Comparison of ENCODE assay signal across 11 cellular contexts in genomic region chr5:39501403-39501802, GRCh38.
A peak's percentile ranks its signal among the peaks of the same experiment; 100 is the strongest.
DNase-seq lines count a peak whose midpoint lies in the region; ATAC-seq, FAIRE-seq and TF ChIP-seq lines count a peak whose summit lies in the region.
"Had no signal": no experiment of that assay in that cellular context is flagged by ENCODE, and none has a peak within 500 bp of the region (broad histone marks: within the 10 kb centered on the region; RNA-seq: fewer than 3 reads in every experiment).

No MANE protein-coding gene starts in this region.

- no peaks in the 10 kb centered on the region for H4K20me1 ChIP-seq in PC-3 (ENCODE audit: low read length)

- H3F3A ChIP-seq in PC-3 (ENCODE audit: low read length, unreplicated experiment), result peaks cover 7% of the 10 kb centered on the region

- no peaks in the 10 kb centered on the region for H3K79me2 ChIP-seq in PC-3 (ENCODE audit: low read length)

- peak overlapping the region; percentile 79 for H2AFZ ChIP-seq in PC-3 (ENCODE audit: low read length)

- CTCF ChIA-PET in A549 (lab: Yijun Ruan, JAX), result interaction anchor here (0.9 to 3.8 kb wide), 5 partner anchors 13 to 125 kb away, joined by 3 to 19 read pairs (median 5); partner anchors contain the start of gene DAB2
- CTCF ChIA-PET in PC-3 (lab: Charles Lee), result interaction anchor here (0.5 to 1.7 kb wide), 4 partner anchors 46 to 125 kb away, joined by 3 to 12 read pairs (median 10); no protein-coding TSS in a partner anchor

- H3K27me3 ChIP-seq in PC-3 (ENCODE audit: low read length) (no peaks in the 10 kb centered on the region), esophagus muscularis mucosa (no peaks in the 10 kb centered on the region), small intestine (ENCODE audit: control insufficient read depth in 2 of 2, insufficient read depth in 2 of 2, low read length in 2 of 2) (no peaks in the 10 kb centered on the region)

- TF ChIP-seq EP300 in A549 (IDR thresholded peaks at IDR 0.05) (no peak), esophagus muscularis mucosa (IDR thresholded peaks at IDR 0.05) (no peak)

- H3K4me3 ChIP-seq in A549 (no peak overlapping the region), PC-3 (ENCODE audit: low read length) (peak overlapping the region; percentile 43; the same call in 1 of the 2 replicates), esophagus muscularis mucosa (no peak overlapping the region), small intestine (ENCODE audit: low read depth in 1 of 2, low read length in 2 of 2) (no peak overlapping the region)

- H3K4me2 ChIP-seq in A549 (peak overlapping the region; percentile 58), PC-3 (ENCODE audit: low read length) (peak overlapping the region; percentile 76)

- DNase-seq in A549 (ENCODE audit: low read depth in 1 of 2, low spot score in 1 of 2), result peak in 1 of 2 experiments; percentile 32
- DNase-seq in PC-3, result peak; percentile 81
- DNase-seq in esophagus muscularis mucosa (ENCODE audit: extremely low spot score), result no peak
- peak; percentile 48 for DNase-seq in omental fat pad (ENCODE audit: low spot score)
- no peak for DNase-seq in activated effector memory CD4-positive, alpha-beta T cell treated with anti-CD3 and anti-CD28 coated beads, Interleukin-2, amount 50 U/mL, for 16 hours
- DNase-seq in small intestine, result no peak
- no peak for DNase-seq in NCI-H748 treated with DMSO at 0.1 percent for 48 hours (lab: John Stamatoyannopoulos, UW)
- DNase-seq: AML-193, GF-D8, NCI-H2171 had no signal

- peak overlapping the region; percentile 42 for H3K9ac ChIP-seq in PC-3 (ENCODE audit: low read length)

- peak overlapping the region; percentile 55 to 74 for H3K27ac ChIP-seq in A549
- peak overlapping the region; percentile 79 for H3K27ac ChIP-seq in PC-3 (ENCODE audit: low read length)
- H3K27ac ChIP-seq in esophagus muscularis mucosa (replicated peaks in 1 of 4), result peak overlapping the region; percentile 55 to 69 (median 60)
- no peak overlapping the region for H3K27ac ChIP-seq in small intestine (ENCODE audit: low read depth in 1 of 2, low read length in 1 of 2)

- ATAC-seq in A549 (peak; percentile 62 to 71; a peak in 4 of 6 replicates), PC-3 (peak; percentile 92), omental fat pad (ENCODE audit: low FRiP score) (peak; percentile 80), GM18870 (IDR thresholded peaks at IDR 0.05; ENCODE audit: unreplicated experiment) (no peak)

- no peaks in the 10 kb centered on the region for H3K9me3 ChIP-seq in A549
- no peaks in the 10 kb centered on the region for H3K9me3 ChIP-seq in PC-3 (ENCODE audit: low read length)
- H3K9me3 ChIP-seq in esophagus muscularis mucosa, result no peaks in the 10 kb centered on the region
- no peaks in the 10 kb centered on the region for H3K9me3 ChIP-seq in small intestine (ENCODE audit: control insufficient read depth, low read depth)

- no peaks in the 10 kb centered on the region for H3K9me2 ChIP-seq in PC-3 (replicated peaks; ENCODE audit: low read length)

- H3K4me1 ChIP-seq in A549, result peaks cover 30% of the 10 kb centered on the region
- peaks cover 32% of the 10 kb centered on the region for H3K4me1 ChIP-seq in PC-3 (ENCODE audit: insufficient read depth, low read length)
- H3K4me1 ChIP-seq in esophagus muscularis mucosa, result peaks cover 4 to 29% (median 23%) of the 10 kb centered on the region in 4 donors
- H3K4me1 ChIP-seq in small intestine (ENCODE audit: control insufficient read depth in 2 of 2, insufficient read depth in 1 of 2, low read depth in 1 of 2, low read length in 1 of 2), result no peaks in the 10 kb centered on the region

- intact Hi-C loops in PC-3 (cut with micrococcal nuclease) (no loop called here), esophagus muscularis mucosa (cut with DNase I) (no loop called here)

- 44% methylated on average over 5 of the region's 5 CpGs for WGBS in A549 (ENCODE audit: missing lambda C conversion rate)
- 76% methylated on average over 5 of the region's 5 CpGs for WGBS in esophagus muscularis mucosa
- 65 to 93% (median 92%) methylated on average over 5 of the region's 5 CpGs for WGBS in small intestine, 3 donors

- FAIRE-seq in A549 (lab: Jason Lieb, UNC), result no peak
- no peak for FAIRE-seq in small intestine (lab: Jason Lieb, UNC)

- TF ChIP-seq POLR2A in A549 (IDR thresholded peaks at IDR 0.05; ENCODE audit: low read length) (no peak), esophagus muscularis mucosa (IDR thresholded peaks at IDR 0.05; ENCODE audit: low read depth) (no peak)

- no peak for TF ChIP-seq CTCF in A549 (IDR thresholded peaks at IDR 0.05)
- TF ChIP-seq CTCF in PC-3 (conservative IDR thresholded peaks at IDR 0.05; ENCODE audit: low read depth, low read length), result no peak
- no peak for TF ChIP-seq CTCF in esophagus muscularis mucosa (IDR thresholded peaks at IDR 0.05)
- no peak for TF ChIP-seq CTCF in omental fat pad (IDR thresholded peaks at IDR 0.05)

- no peak for TF ChIP-seq RAD21 in A549 (conservative IDR thresholded peaks at IDR 0.05 in 1 of 2, IDR thresholded peaks at IDR 0.05 in 1 of 2)

- H3K36me3 ChIP-seq in PC-3 (ENCODE audit: low read depth, low read length), result no peaks in the 10 kb centered on the region
- no peaks in the 10 kb centered on the region for H3K36me3 ChIP-seq in esophagus muscularis mucosa
- H3K36me3 ChIP-seq in small intestine (ENCODE audit: control insufficient read depth in 2 of 2, insufficient read depth in 2 of 2, low read length in 2 of 2), result no peaks in the 10 kb centered on the region

- BruUV-seq in PC-3 (replicated peaks; lab: Mats Ljungman, UMichigan), result no TSS peak

- POLR2A ChIA-PET in A549 (lab: Yijun Ruan, JAX), result interaction anchor here (1.1 to 3.0 kb wide), 3 partner anchors 19 to 78 kb away, joined by 3 to 22 read pairs (median 4); partner anchors contain the start of gene DAB2
- POLR2A ChIA-PET in PC-3 (lab: Charles Lee; ENCODE audit: unreplicated experiment), result interaction anchor here (0.6 to 1.0 kb wide), 2 partner anchors 17 to 77 kb away, joined by 3 read pairs; no protein-coding TSS in a partner anchor

TF ChIP-seq in A549, 52 proteins besides CTCF, POLR2A, EP300 and RAD21:
- TF ChIP-seq MAFK (IDR thresholded peaks at IDR 0.05; ENCODE audit: partially characterized antibody) (no peak), FOSL2 (IDR thresholded peaks at IDR 0.05) (peak; percentile 57; the same call in 1 of the 2 replicates), FOSL2 (CRISPR knock-in tag; IDR thresholded peaks at IDR 0.05) (no peak), HOXB13 (CRISPR knock-in tag; IDR thresholded peaks at IDR 0.05; ENCODE audit: low read depth) (no peak), RNF2 (IDR thresholded peaks at IDR 0.05; ENCODE audit: borderline replicate concordance, low read depth) (no peak), ZFP36 (IDR thresholded peaks at IDR 0.05; ENCODE audit: borderline replicate concordance, partially characterized antibody) (no peak), JUNB (IDR thresholded peaks at IDR 0.05) (peak; percentile 26; the same call in 1 of the 2 replicates)

Comparison
In these comparisons a context has a peak if more than half of its experiments do, and no peak if none do; other contexts are left out.
1. DNase-seq: peak in PC-3 (single experiment) and omental fat pad (single experiment); none in esophagus muscularis mucosa (single experiment), activated effector memory CD4-positive, alpha-beta T cell treated with anti-CD3 and anti-CD28 coated beads, Interleukin-2, amount 50 U/mL, for 16 hours (single experiment), small intestine (single experiment) and NCI-H748 treated with DMSO at 0.1 percent for 48 hours (single experiment).
2. H3K27ac ChIP-seq: peak in A549 (2 of 2), PC-3 (single experiment) and esophagus muscularis mucosa (4 of 4); none in small intestine (0 of 2).